In genomic region chr5:119411291-119411934, GRCh38 we compare ENCODE assay signal across 8 cellular contexts. TPM values are rescaled to one million over a fixed set of nuclear protein-coding genes. Genes with fewer than 3 reads are reported as not detected.
DNase-seq lines count a peak whose midpoint lies in the region; ATAC-seq and TF ChIP-seq lines count a peak whose summit lies in the region.

No MANE protein-coding gene starts in this region.

- H3K4me1 ChIP-seq in cardiac muscle cell (ENCODE audit: low read depth) (no peaks in the 10 kb centered on the region), iPS-20b (ENCODE audit: insufficient read depth, low read length) (no peaks in the 10 kb centered on the region; the same call in 1 of the 2 replicates), suprapubic skin (peaks cover 20% of the 10 kb centered on the region)

- H3K4me3 ChIP-seq in cardiac muscle cell: peak overlapping the region; percentile 37
- H3K4me3 ChIP-seq in iPS-20b (ENCODE audit: low read length): peak overlapping the region; percentile 81
- peak overlapping the region; percentile 54 for H3K4me3 ChIP-seq in suprapubic skin

- H3K27ac Mint-ChIP-seq in activated T-helper 2 cell treated with anti-CD3 and anti-CD28 coated beads, Interferon-gamma antibody, Interleukin-2, Interleukin-4, amounts not matched to agents 10 μg/mL and 5 μg/mL and 100 μg/mL, durations not matched to agents 14 hours and 24 hours and 36 hours: peak overlapping the region; percentile 42

- no peak for TF ChIP-seq EP300 in suprapubic skin (IDR thresholded peaks at IDR 0.05)

- 12% methylated on average over 9 of the region's 9 CpGs for WGBS in suprapubic skin

- H3K36me3 Mint-ChIP-seq in activated T-helper 2 cell treated with anti-CD3 and anti-CD28 coated beads, Interferon-gamma antibody, Interleukin-2, Interleukin-4, amounts not matched to agents 10 μg/mL and 5 μg/mL and 100 μg/mL, durations not matched to agents 14 hours and 24 hours and 36 hours (ENCODE audit: low read depth): no peaks in the 10 kb centered on the region

- peaks cover 36% of the 10 kb centered on the region for H3K4me1 Mint-ChIP-seq in activated T-helper 2 cell treated with anti-CD3 and anti-CD28 coated beads, Interferon-gamma antibody, Interleukin-2, Interleukin-4, amounts not matched to agents 10 μg/mL and 5 μg/mL and 100 μg/mL, durations not matched to agents 14 hours and 24 hours and 36 hours (ENCODE audit: low read depth)

- peak overlapping the region; percentile 83 for H3K4me3 Mint-ChIP-seq in activated T-helper 2 cell treated with anti-CD3 and anti-CD28 coated beads, Interferon-gamma antibody, Interleukin-2, Interleukin-4, amounts not matched to agents 10 μg/mL and 5 μg/mL and 100 μg/mL, durations not matched to agents 14 hours and 24 hours and 36 hours (ENCODE audit: low read depth)

- no peak for TF ChIP-seq CTCF in cardiac muscle cell (IDR thresholded peaks at IDR 0.05; ENCODE audit: low read depth, low read length)
- TF ChIP-seq CTCF in suprapubic skin (IDR thresholded peaks at IDR 0.05): no peak

- H3K27me3 ChIP-seq in cardiac muscle cell (no peaks in the 10 kb centered on the region), iPS-20b (ENCODE audit: insufficient read depth, low read length) (no peaks in the 10 kb centered on the region), suprapubic skin (no peaks in the 10 kb centered on the region)

- intact Hi-C loops in Right ventricle myocardium superior (cut with DNase I): loop anchor here (5.0 kb wide), 1 partner anchor 94 kb away; no protein-coding TSS in a partner anchor
- intact Hi-C loops in activated T-helper 2 cell treated with anti-CD3 and anti-CD28 coated beads, Interferon-gamma antibody, Interleukin-2, Interleukin-4, amounts not matched to agents 10 μg/mL and 5 μg/mL and 100 μg/mL, durations not matched to agents 14 hours and 24 hours and 36 hours (cut with micrococcal nuclease): loop anchor here (1.0 to 5.0 kb wide), 2 partner anchors 14 to 339 kb away; partner anchors contain the start of gene DMXL1

- ATAC-seq in Right ventricle myocardium superior (ENCODE audit: poor library complexity) (no peak), GM21825 (IDR thresholded peaks at IDR 0.05; ENCODE audit: unreplicated experiment) (no peak)

- H3K9me3 ChIP-seq in cardiac muscle cell (ENCODE audit: low read depth): no peaks in the 10 kb centered on the region
- no peaks in the 10 kb centered on the region for H3K9me3 ChIP-seq in iPS-20b (ENCODE audit: insufficient read depth, low read depth, low read length)
- no peaks in the 10 kb centered on the region for H3K9me3 ChIP-seq in suprapubic skin

- H3K9ac ChIP-seq in iPS-20b (ENCODE audit: low read depth, low read length): peak overlapping the region; percentile 62; the same call in 1 of the 2 replicates

- H3K9me3 Mint-ChIP-seq in activated T-helper 2 cell treated with anti-CD3 and anti-CD28 coated beads, Interferon-gamma antibody, Interleukin-2, Interleukin-4, amounts not matched to agents 10 μg/mL and 5 μg/mL and 100 μg/mL, durations not matched to agents 14 hours and 24 hours and 36 hours: no peaks in the 10 kb centered on the region

- peaks cover 9% of the 10 kb centered on the region for H3K27me3 Mint-ChIP-seq in activated T-helper 2 cell treated with anti-CD3 and anti-CD28 coated beads, Interferon-gamma antibody, Interleukin-2, Interleukin-4, amounts not matched to agents 10 μg/mL and 5 μg/mL and 100 μg/mL, durations not matched to agents 14 hours and 24 hours and 36 hours (ENCODE audit: low read depth)

- no peak for TF ChIP-seq POLR2A in suprapubic skin (IDR thresholded peaks at IDR 0.05)

- H3K27ac ChIP-seq in cardiac muscle cell (no peak overlapping the region), iPS-20b (ENCODE audit: low read length) (no peak overlapping the region), suprapubic skin (peak overlapping the region; percentile 82)

- DNase-seq in cardiac muscle cell (ENCODE audit: low read depth in 1 of 2, low spot score in 1 of 2): peak in 1 of 2 donors; percentile 53
- no peak for DNase-seq in Right ventricle myocardium superior
- DNase-seq in activated T-helper 2 cell treated with anti-CD3 and anti-CD28 coated beads, Interferon-gamma antibody, Interleukin-2, Interleukin-4, amounts not matched to agents 10 μg/mL and 5 μg/mL and 100 μg/mL, durations not matched to agents 14 hours and 24 hours and 36 hours (ENCODE audit: low spot score): no peak
- no peak for DNase-seq in suprapubic skin (ENCODE audit: low spot score in 2 of 2)
- DNase-seq in OCI-M2 (lab: John Stamatoyannopoulos, UW; ENCODE audit: unreplicated experiment): no peak
- no peak for DNase-seq in middle frontal gyrus (ENCODE audit: extremely low spot score, low spot score)

- H3K36me3 ChIP-seq in cardiac muscle cell (no peaks in the 10 kb centered on the region), iPS-20b (ENCODE audit: insufficient read depth, low read depth, low read length) (no peaks in the 10 kb centered on the region), suprapubic skin (no peaks in the 10 kb centered on the region)

RNA-seq across cellular contexts. Expression of gene HSD17B4, which starts 40.9 kb away (rescaled TPM):
- total RNA-seq in cardiac muscle cell (165 and 217 TPM in 2 replicates), Right ventricle myocardium superior (315 TPM), suprapubic skin (100 to 1,000 TPM; 128 to 268 (median 139) TPM)
- 154 and 183 TPM in 2 replicates for polyA plus RNA-seq in cardiac muscle cell
- 81.1 and 88.1 TPM in 2 replicates for total RNA-seq in activated T-helper 2 cell treated with anti-CD3 and anti-CD28 coated beads, Interferon-gamma antibody, Interleukin-2, Interleukin-4, amounts not matched to agents 10 μg/mL and 5 μg/mL and 100 μg/mL, durations not matched to agents 14 hours and 24 hours and 36 hours

RNA-seq across cellular contexts. Expression of gene TNFAIP8, which starts 55.6 kb away (rescaled TPM):
- total RNA-seq in cardiac muscle cell (20.8 and 21.9 TPM in 2 replicates), Right ventricle myocardium superior (13.6 TPM), suprapubic skin (10 to 100 TPM; 37.2 to 49.1 (median 43.3) TPM)
- polyA plus RNA-seq in cardiac muscle cell: 24.9 and 29.0 TPM in 2 replicates
- total RNA-seq in activated T-helper 2 cell treated with anti-CD3 and anti-CD28 coated beads, Interferon-gamma antibody, Interleukin-2, Interleukin-4, amounts not matched to agents 10 μg/mL and 5 μg/mL and 100 μg/mL, durations not matched to agents 14 hours and 24 hours and 36 hours: 112 and 117 TPM in 2 replicates
